ENCODE assay signal across 9 cellular contexts in genomic region chr22:19713650-19714319, GRCh38. TPM values are rescaled to one million over a fixed set of nuclear protein-coding genes. Genes with fewer than 3 reads are reported as not detected.
DNase-seq lines count a peak whose midpoint lies in the region; ATAC-seq and TF ChIP-seq lines count a peak whose summit lies in the region.
"Had no signal": no experiment of that assay in that cellular context is flagged by ENCODE, and none has a peak within 500 bp of the region (broad histone marks: within the 10 kb centered on the region; RNA-seq: fewer than 3 reads in every experiment).

No MANE protein-coding gene starts in this region.

- peak overlapping the region; percentile 62 to 77 for H3K4me3 Mint-ChIP-seq in H9
- peak overlapping the region; percentile 62 for H3K4me3 Mint-ChIP-seq in activated T-helper 1 cell treated with anti-CD3 and anti-CD28 coated beads, Interleukin-12 subunit alpha, Interleukin-12 subunit beta, Interleukin-2, Interleukin-4 antibody, amounts not matched to agents 30 ng/mL and 10 ng/mL and 1 ng/mL, durations not matched to agents 14 hours and 24 hours and 36 hours

- no peak overlapping the region for H4K5ac ChIP-seq in H9 (ENCODE audit: insufficient read length, low read depth, low read length)

- H4K91ac ChIP-seq in H9 (ENCODE audit: insufficient read length, low read depth, low read length): no peak overlapping the region

- H3K9me3 ChIP-seq in H9 (ENCODE audit: control insufficient read depth, low read depth, low read length): no peaks in the 10 kb centered on the region
- H3K9me3 ChIP-seq in right atrium auricular region: no peaks in the 10 kb centered on the region

- peaks cover 0 to 2% (median 0%) of the 10 kb centered on the region in 3 experiments; a peak in 1 of 7 replicates for H3K36me3 Mint-ChIP-seq in H9 (ENCODE audit: insufficient read depth in 1 of 3, low read depth in 3 of 3)
- no peaks in the 10 kb centered on the region for H3K36me3 Mint-ChIP-seq in activated T-helper 1 cell treated with anti-CD3 and anti-CD28 coated beads, Interleukin-12 subunit alpha, Interleukin-12 subunit beta, Interleukin-2, Interleukin-4 antibody, amounts not matched to agents 30 ng/mL and 10 ng/mL and 1 ng/mL, durations not matched to agents 14 hours and 24 hours and 36 hours (ENCODE audit: low read depth)

- intact Hi-C loops in activated T-helper 1 cell treated with anti-CD3 and anti-CD28 coated beads, Interleukin-12 subunit alpha, Interleukin-12 subunit beta, Interleukin-2, Interleukin-4 antibody, amounts not matched to agents 30 ng/mL and 10 ng/mL and 1 ng/mL, durations not matched to agents 14 hours and 24 hours and 36 hours (cut with micrococcal nuclease): no loop called here
- intact Hi-C loops in posterior vena cava (cut with DNase I): no loop called here

- peaks cover 0 to 2% of the 10 kb centered on the region in 2 experiments; a peak in 1 of 5 replicates for H3K9me3 Mint-ChIP-seq in H9
- no peaks in the 10 kb centered on the region for H3K9me3 Mint-ChIP-seq in activated T-helper 1 cell treated with anti-CD3 and anti-CD28 coated beads, Interleukin-12 subunit alpha, Interleukin-12 subunit beta, Interleukin-2, Interleukin-4 antibody, amounts not matched to agents 30 ng/mL and 10 ng/mL and 1 ng/mL, durations not matched to agents 14 hours and 24 hours and 36 hours

- ATAC-seq in GM19023 (IDR thresholded peaks at IDR 0.05; ENCODE audit: unreplicated experiment) (no peak), GM18502 (IDR thresholded peaks at IDR 0.05; ENCODE audit: poor library complexity, unreplicated experiment) (no peak)

- H3K4me3 ChIP-seq in right atrium auricular region (peak overlapping the region; percentile 64 to 72), skeletal muscle cell (ENCODE audit: low read depth, low read length) (peak overlapping the region; percentile 49)

- H2BK12ac ChIP-seq in H9 (ENCODE audit: insufficient read length, low read depth, low read length): no peak overlapping the region

- no peak overlapping the region for H3K27ac ChIP-seq in H9 (ENCODE audit: insufficient read length, low read depth, low read length)
- H3K27ac ChIP-seq in right atrium auricular region: peak overlapping the region; percentile 40 to 55

- H3K18ac ChIP-seq in H9 (ENCODE audit: insufficient read length, low read depth, low read length): no peak overlapping the region

- H3K4me2 ChIP-seq in H9 (ENCODE audit: insufficient read depth, insufficient read length, low read length): no peak overlapping the region

- no peak overlapping the region for H3T11ph ChIP-seq in H9 (ENCODE audit: low read length)

- no peaks in the 10 kb centered on the region for H3K79me2 ChIP-seq in H9 (ENCODE audit: insufficient read depth, low read length)

- no peak overlapping the region for H4K8ac ChIP-seq in H9 (replicated peaks; ENCODE audit: insufficient read length, low read depth, low read length)

- no peaks in the 10 kb centered on the region for H3K36me3 ChIP-seq in right atrium auricular region

- H2BK5ac ChIP-seq in H9 (ENCODE audit: insufficient read length, low read length): no peak overlapping the region

- no CpG with 5 or more reads among the region's 40 CpGs for WGBS in H9 (ENCODE audit: extremely low coverage, insufficient read length, low lambda C conversion rate)

- DNase-seq in H9 (no peak), right atrium auricular region (ENCODE audit: low spot score) (no peak), skeletal muscle cell (ENCODE audit: low read depth) (no peak), posterior vena cava (ENCODE audit: low spot score) (no peak), UCSD-AML1 (lab: John Stamatoyannopoulos, UW; ENCODE audit: unreplicated experiment) (no peak)
- no peak for DNase-seq in activated T-helper 1 cell treated with anti-CD3 and anti-CD28 coated beads, Interleukin-12 subunit alpha, Interleukin-12 subunit beta, Interleukin-2, Interleukin-4 antibody, amounts not matched to agents 30 ng/mL and 10 ng/mL and 1 ng/mL, durations not matched to agents 14 hours and 24 hours and 36 hours (ENCODE audit: low spot score)
- DNase-seq: T1000 had no signal

- no peak overlapping the region for H3K56ac ChIP-seq in H9 (ENCODE audit: insufficient read length, low read depth, low read length)

- H3K23ac ChIP-seq in H9 (ENCODE audit: insufficient read length, low read depth, low read length): no peak overlapping the region

- no peak for TF ChIP-seq CTCF in H9 (conservative IDR thresholded peaks at IDR 0.05)
- no peak for TF ChIP-seq CTCF in right atrium auricular region (IDR thresholded peaks at IDR 0.05)

- peaks cover 72% of the 10 kb centered on the region for H3K27me3 Mint-ChIP-seq in H9 (ENCODE audit: low read depth)
- H3K27me3 Mint-ChIP-seq in activated T-helper 1 cell treated with anti-CD3 and anti-CD28 coated beads, Interleukin-12 subunit alpha, Interleukin-12 subunit beta, Interleukin-2, Interleukin-4 antibody, amounts not matched to agents 30 ng/mL and 10 ng/mL and 1 ng/mL, durations not matched to agents 14 hours and 24 hours and 36 hours (ENCODE audit: insufficient read depth): peaks cover 21% of the 10 kb centered on the region

- H4K20me1 ChIP-seq in H9 (ENCODE audit: control insufficient read depth, insufficient read depth, insufficient read length): no peaks in the 10 kb centered on the region

- H2BK15ac ChIP-seq in H9 (ENCODE audit: low read depth, low read length): no peak overlapping the region

- H2AK5ac ChIP-seq in H9 (ENCODE audit: insufficient read length, low read length): no peak overlapping the region

- peaks cover 10% of the 10 kb centered on the region for H3K23me2 ChIP-seq in H9 (ENCODE audit: insufficient read length, low read depth, low read length, poor library complexity, severe bottlenecking)

- H3K14ac ChIP-seq in H9 (ENCODE audit: insufficient read depth, low read length): no peak overlapping the region

- no peak overlapping the region for H2AFZ ChIP-seq in H9 (ENCODE audit: low read length)

- no peak overlapping the region for H3K27ac Mint-ChIP-seq in H9
- H3K27ac Mint-ChIP-seq in activated T-helper 1 cell treated with anti-CD3 and anti-CD28 coated beads, Interleukin-12 subunit alpha, Interleukin-12 subunit beta, Interleukin-2, Interleukin-4 antibody, amounts not matched to agents 30 ng/mL and 10 ng/mL and 1 ng/mL, durations not matched to agents 14 hours and 24 hours and 36 hours: no peak overlapping the region

- no peaks in the 10 kb centered on the region for H3K79me1 ChIP-seq in H9 (ENCODE audit: insufficient read depth, low read depth, low read length, poor library complexity, severe bottlenecking)

- no peak overlapping the region for H2BK20ac ChIP-seq in H9 (ENCODE audit: low read depth, low read length, poor library complexity, severe bottlenecking)

- no peak overlapping the region for H3K9ac ChIP-seq in H9 (ENCODE audit: extremely low read depth, insufficient read length, low read length)

- H3K4me1 ChIP-seq in H9 (ENCODE audit: insufficient read depth, low read length) (peaks cover 2% of the 10 kb centered on the region; the same call in 1 of the 2 replicates), right atrium auricular region (peaks cover 0 to 57% of the 10 kb centered on the region in 2 donors)

- H3K4ac ChIP-seq in H9 (ENCODE audit: low read depth, low read length): no peak overlapping the region

- H3K4me1 Mint-ChIP-seq in H9: peaks cover 12 to 20% of the 10 kb centered on the region in 2 experiments
- H3K4me1 Mint-ChIP-seq in activated T-helper 1 cell treated with anti-CD3 and anti-CD28 coated beads, Interleukin-12 subunit alpha, Interleukin-12 subunit beta, Interleukin-2, Interleukin-4 antibody, amounts not matched to agents 30 ng/mL and 10 ng/mL and 1 ng/mL, durations not matched to agents 14 hours and 24 hours and 36 hours (ENCODE audit: low read depth): no peaks in the 10 kb centered on the region

- no peak overlapping the region for H2BK120ac ChIP-seq in H9 (ENCODE audit: low read depth, low read length, poor library complexity, severe bottlenecking)

- no peaks in the 10 kb centered on the region; the same call in 1 of the 2 replicates for H3K27me3 ChIP-seq in H9 (ENCODE audit: insufficient read depth, low read length)
- no peaks in the 10 kb centered on the region for H3K27me3 ChIP-seq in right atrium auricular region

RNA-seq across cellular contexts. Expression of gene SEPTIN5, which starts 0.5 kb away (rescaled TPM):
- total RNA-seq in H9 (2021) (17.7 and 17.8 TPM in 2 replicates), right atrium auricular region (100 to 1,000 TPM; 162 to 287 TPM), posterior vena cava (10 to 100 TPM; 22.9 to 29.8 TPM)
- 0.98 and 1.3 TPM in 2 replicates for total RNA-seq in activated T-helper 1 cell treated with anti-CD3 and anti-CD28 coated beads, Interleukin-12 subunit alpha, Interleukin-12 subunit beta, Interleukin-2, Interleukin-4 antibody, amounts not matched to agents 30 ng/mL and 10 ng/mL and 1 ng/mL, durations not matched to agents 14 hours and 24 hours and 36 hours

RNA-seq across cellular contexts. Expression of gene GP1BB, which starts 9.6 kb away (rescaled TPM):
- total RNA-seq in H9 (2021) (2.4 and 3.4 TPM in 2 replicates), right atrium auricular region (10 to 100 TPM; 25.8 to 34.7 TPM), posterior vena cava (under 1 TPM in 1 of 2 donors, not detected in 1; 0.83 TPM)
- not detected in 2 replicates for total RNA-seq in activated T-helper 1 cell treated with anti-CD3 and anti-CD28 coated beads, Interleukin-12 subunit alpha, Interleukin-12 subunit beta, Interleukin-2, Interleukin-4 antibody, amounts not matched to agents 30 ng/mL and 10 ng/mL and 1 ng/mL, durations not matched to agents 14 hours and 24 hours and 36 hours

RNA-seq across cellular contexts. Expression of gene TBX1, which starts 46.8 kb away (rescaled TPM):
- total RNA-seq in H9 (2021) (2.2 and 2.5 TPM in 2 replicates), right atrium auricular region (under 1 TPM in 1 of 2 donors, not detected in 1; 0.24 TPM), posterior vena cava (1 to 10 TPM; 7.5 to 8.1 TPM)
- 0.29 and 0.56 TPM in 2 replicates for total RNA-seq in activated T-helper 1 cell treated with anti-CD3 and anti-CD28 coated beads, Interleukin-12 subunit alpha, Interleukin-12 subunit beta, Interleukin-2, Interleukin-4 antibody, amounts not matched to agents 30 ng/mL and 10 ng/mL and 1 ng/mL, durations not matched to agents 14 hours and 24 hours and 36 hours
